Comparison of ENCODE assay signal across 7 cellular contexts in genomic region chr4:80540785-80541469, GRCh38.
DNase-seq lines count a peak whose midpoint lies in the region; ATAC-seq and TF ChIP-seq lines count a peak whose summit lies in the region.

No MANE protein-coding gene starts in this region.

- H3K79me2 ChIP-seq in hepatocyte: no peaks in the 10 kb centered on the region

- no peak for DNase-seq in hepatocyte (ENCODE audit: low spot score)
- DNase-seq in nucleus accumbens (lab: John Stamatoyannopoulos, UW): no peak
- no peak for DNase-seq in osteocyte (ENCODE audit: extremely low spot score, unreplicated experiment)
- DNase-seq in activated CD4-positive, alpha-beta memory T cell treated with anti-CD3 and anti-CD28 coated beads for 36 hours: no peak

- no peaks in the 10 kb centered on the region for H3K9me3 ChIP-seq in hepatocyte (ENCODE audit: low read depth)

- H3K4me3 ChIP-seq in hepatocyte: no peak overlapping the region

- no peak overlapping the region for H2AFZ ChIP-seq in hepatocyte

- H3K4me1 ChIP-seq in hepatocyte (ENCODE audit: insufficient read depth): peaks cover 6% of the 10 kb centered on the region

- intact Hi-C loops in activated CD4-positive, alpha-beta memory T cell treated with anti-CD3 and anti-CD28 coated beads for 36 hours (cut with micrococcal nuclease): loop anchor here (1.0 to 5.0 kb wide), 3 partner anchors 40 to 359 kb away; no protein-coding TSS in a partner anchor

- no peak for TF ChIP-seq CTCF in hepatocyte (IDR thresholded peaks at IDR 0.05; ENCODE audit: poor library complexity)
- TF ChIP-seq CTCF in osteocyte (IDR thresholded peaks at IDR 0.05): no peak

- H3K4me1 Mint-ChIP-seq in osteocyte (ENCODE audit: unreplicated experiment): no peaks in the 10 kb centered on the region
- peaks cover 23% of the 10 kb centered on the region for H3K4me1 Mint-ChIP-seq in activated CD4-positive, alpha-beta memory T cell treated with anti-CD3 and anti-CD28 coated beads for 36 hours (ENCODE audit: low read depth)

- H3K27me3 ChIP-seq in hepatocyte: no peaks in the 10 kb centered on the region

- POLR2A ChIA-PET in activated CD4-positive, alpha-beta memory T cell treated with anti-CD3 and anti-CD28 coated beads for 36 hours (lab: Charles Lee): no interaction called here

- H3K27ac ChIP-seq in hepatocyte: no peak overlapping the region

- no peaks in the 10 kb centered on the region for H4K20me1 ChIP-seq in hepatocyte (ENCODE audit: insufficient read depth, poor library complexity, severe bottlenecking)

- no peaks in the 10 kb centered on the region for H3K9me3 Mint-ChIP-seq in osteocyte (ENCODE audit: unreplicated experiment)
- H3K9me3 Mint-ChIP-seq in activated CD4-positive, alpha-beta memory T cell treated with anti-CD3 and anti-CD28 coated beads for 36 hours: no peaks in the 10 kb centered on the region

- ATAC-seq in GM18519 (IDR thresholded peaks at IDR 0.05; ENCODE audit: low FRiP score, unreplicated experiment) (peak; percentile 97), GM21529 (IDR thresholded peaks at IDR 0.05; ENCODE audit: unreplicated experiment) (peak; percentile 97), HG03439 (IDR thresholded peaks at IDR 0.05; ENCODE audit: unreplicated experiment) (peak; percentile 93)

- H3K4me3 Mint-ChIP-seq in osteocyte (ENCODE audit: unreplicated experiment): no peak overlapping the region
- H3K4me3 Mint-ChIP-seq in activated CD4-positive, alpha-beta memory T cell treated with anti-CD3 and anti-CD28 coated beads for 36 hours: no peak overlapping the region

- H3K36me3 ChIP-seq in hepatocyte (replicated peaks; ENCODE audit: insufficient read depth, low read depth): no peaks in the 10 kb centered on the region

- CTCF ChIA-PET in activated CD4-positive, alpha-beta memory T cell treated with anti-CD3 and anti-CD28 coated beads for 36 hours (lab: Charles Lee): no interaction called here

- peak overlapping the region; percentile 2 for H3K4me2 ChIP-seq in hepatocyte

- no peaks in the 10 kb centered on the region for H3K9me2 ChIP-seq in hepatocyte (replicated peaks; ENCODE audit: insufficient read depth)

- 39% methylated on average over 5 of the region's 5 CpGs for WGBS in hepatocyte (ENCODE audit: low lambda C conversion rate, missing lambda C conversion rate)

- no peak overlapping the region for H3K27ac Mint-ChIP-seq in osteocyte (ENCODE audit: unreplicated experiment)
- H3K27ac Mint-ChIP-seq in activated CD4-positive, alpha-beta memory T cell treated with anti-CD3 and anti-CD28 coated beads for 36 hours: no peak overlapping the region

- peaks cover 24% of the 10 kb centered on the region for H3K27me3 Mint-ChIP-seq in osteocyte (ENCODE audit: unreplicated experiment)
- H3K27me3 Mint-ChIP-seq in activated CD4-positive, alpha-beta memory T cell treated with anti-CD3 and anti-CD28 coated beads for 36 hours: peaks cover 34% of the 10 kb centered on the region

- H3K36me3 Mint-ChIP-seq in osteocyte (ENCODE audit: unreplicated experiment): no peaks in the 10 kb centered on the region
- H3K36me3 Mint-ChIP-seq in activated CD4-positive, alpha-beta memory T cell treated with anti-CD3 and anti-CD28 coated beads for 36 hours: peaks cover 2% of the 10 kb centered on the region
